15 cellular contexts compared by ENCODE assay signal in the genomic region with DNA sequence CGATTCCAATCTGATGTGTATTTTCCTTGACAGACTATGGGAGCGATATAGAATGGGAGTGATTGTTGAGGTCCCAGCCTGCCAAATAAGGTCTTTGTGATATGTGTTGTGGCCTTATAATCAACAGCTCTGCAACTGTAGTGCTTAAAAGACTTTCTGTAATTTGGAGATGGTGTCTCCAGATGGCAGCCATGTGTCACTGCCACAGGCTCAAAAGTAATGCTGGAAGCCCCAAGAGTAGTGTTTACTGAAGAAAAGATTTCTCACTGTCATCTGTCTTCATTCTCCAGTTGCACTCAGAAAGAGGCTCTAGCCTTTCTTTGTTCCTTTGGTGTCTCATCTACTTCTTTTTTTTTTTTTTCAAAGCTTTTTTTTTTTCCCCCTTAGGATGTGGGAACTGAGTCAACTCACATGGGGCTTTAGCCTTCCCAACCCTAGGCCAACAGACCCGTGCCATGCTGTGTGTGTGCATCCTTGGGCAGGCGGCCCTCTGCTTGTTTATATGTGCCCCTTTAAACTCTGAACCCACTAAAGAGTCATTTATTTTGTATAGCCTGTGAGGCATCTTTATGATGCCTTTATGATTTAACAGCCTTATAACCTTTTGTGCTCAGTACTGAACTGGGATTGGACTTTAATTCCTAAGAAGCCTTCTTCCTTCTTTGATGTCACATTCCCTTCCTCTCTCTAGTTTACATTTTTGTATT. TPM values are rescaled to one million over a fixed set of nuclear protein-coding genes. Genes with fewer than 3 reads are reported as not detected.
DNase-seq lines count a peak whose midpoint lies in the region; ATAC-seq, FAIRE-seq and TF ChIP-seq lines count a peak whose summit lies in the region.
"Had no signal": no experiment of that assay in that cellular context is flagged by ENCODE, and none has a peak within 500 bp of the region (broad histone marks: within the 10 kb centered on the region; RNA-seq: fewer than 3 reads in every experiment).

No MANE protein-coding gene starts in this region.

- 58% methylated on average over 4 of the region's 4 CpGs for WGBS in HepG2 (ENCODE audit: low lambda C conversion rate)

- no peak for TF ChIP-seq RAD21 in HepG2 (CRISPR knock-in tag; IDR thresholded peaks at IDR 0.05)

- no peaks in the 10 kb centered on the region for H4K20me1 ChIP-seq in astrocyte (ENCODE audit: insufficient read depth, low read length)
- no peaks in the 10 kb centered on the region for H4K20me1 ChIP-seq in HepG2 (ENCODE audit: insufficient read depth, low read length)

- H3K9me3 ChIP-seq in astrocyte (ENCODE audit: insufficient read depth, low read depth, low read length), result no peaks in the 10 kb centered on the region
- no peaks in the 10 kb centered on the region for H3K9me3 ChIP-seq in HepG2 (ENCODE audit: low read length)
- H3K9me3 ChIP-seq: SJCRH30 had no signal

- TF ChIP-seq EP300 in HepG2 (IDR thresholded peaks at IDR 0.05; ENCODE audit: low read depth in 2 of 2, low read length in 2 of 2), result no peak
- TF ChIP-seq EP300 in HepG2 (CRISPR knock-in tag; IDR thresholded peaks at IDR 0.05; ENCODE audit: borderline replicate concordance), result no peak

- DNase-seq in NCI-H524 (lab: John Stamatoyannopoulos, UW) (peak; percentile 24 to 65), NCI-H524 treated with DMSO at 0.1 percent for 48 hours (lab: John Stamatoyannopoulos, UW) (no peak), astrocyte (ENCODE audit: low read depth) (no peak), HepG2 (ENCODE audit: low spot score) (no peak), type B pancreatic cell (ENCODE audit: extremely low spot score, unreplicated experiment) (no peak), NCI-H345 treated with DMSO at 0.1 percent for 48 hours (lab: John Stamatoyannopoulos, UW; ENCODE audit: unreplicated experiment) (no peak), DMS153 (lab: John Stamatoyannopoulos, UW) (no peak)
- DNase-seq: activated CD4-positive, alpha-beta T cell treated with anti-CD3 and anti-CD28 coated beads, Interleukin-2, amount 10 ng/mL, durations not matched to agents 7 days and 5 days; CD4-positive, alpha-beta T cell; NCI-H1105 treated with DMSO at 0.1 percent for 48 hours; SJCRH30; stimulated activated naive B cell treated with anti-CD40 and anti-IgM and Interleukin-4, amounts not matched to agents 10 μg/mL and 1 μg/mL and 100 μg/mL, for 72 hours had no signal

- H3K9ac ChIP-seq in astrocyte (ENCODE audit: low read length) (no peak overlapping the region), HepG2 (ENCODE audit: insufficient read depth, low read depth, low read length) (no peak overlapping the region)

- no peaks in the 10 kb centered on the region for H3K4me1 ChIP-seq in astrocyte (ENCODE audit: insufficient read depth, low read length)
- H3K4me1 ChIP-seq in HepG2 (ENCODE audit: insufficient read depth, low read length), result peaks cover 26% of the 10 kb centered on the region
- H3K4me1 ChIP-seq: SJCRH30 had no signal

- no peak for TF ChIP-seq CTCF in astrocyte (IDR thresholded peaks at IDR 0.05; ENCODE audit: insufficient read depth, low read depth, low read length)
- 0 out of 2 replicates have a peak, but pooled peaks have one; percentile 10 for TF ChIP-seq CTCF in HepG2 (CRISPR knock-in tag; IDR thresholded peaks at IDR 0.05)
- TF ChIP-seq CTCF in type B pancreatic cell (conservative IDR thresholded peaks at IDR 0.05), result no peak

- H3K27me3 Mint-ChIP-seq in astrocyte (ENCODE audit: low read depth, unreplicated experiment) (no peaks in the 10 kb centered on the region), type B pancreatic cell (no peaks in the 10 kb centered on the region)
- H3K27me3 Mint-ChIP-seq: activated CD4-positive, alpha-beta T cell treated with anti-CD3 and anti-CD28 coated beads, Interleukin-2, amount 10 ng/mL, durations not matched to agents 7 days and 5 days had no signal

- H3K27ac ChIP-seq in astrocyte (ENCODE audit: low read depth, low read length) (no peak overlapping the region), HepG2 (ENCODE audit: extremely low read length, insufficient read depth, low read length) (no peak overlapping the region)
- H3K27ac ChIP-seq: SJCRH30 had no signal

- no peaks in the 10 kb centered on the region for H3K27me3 ChIP-seq in astrocyte (ENCODE audit: insufficient read depth, low read length)
- no peaks in the 10 kb centered on the region for H3K27me3 ChIP-seq in HepG2 (ENCODE audit: control insufficient read depth in 1 of 2, insufficient read depth in 2 of 2, low read length in 2 of 2)
- H3K27me3 ChIP-seq: SJCRH30 had no signal

- H3K4me3 ChIP-seq in astrocyte (ENCODE audit: insufficient read depth, low read depth, low read length) (no peak overlapping the region), HepG2 (replicated peaks in 1 of 3; ENCODE audit: insufficient read depth in 1 of 3, low read depth in 2 of 3, low read length in 3 of 3) (no peak overlapping the region)
- H3K4me3 ChIP-seq: SJCRH30 had no signal

- H3K36me3 ChIP-seq in astrocyte (ENCODE audit: insufficient read depth, low read length) (no peaks in the 10 kb centered on the region), HepG2 (replicated peaks in 1 of 2; ENCODE audit: control insufficient read depth in 1 of 2, insufficient read depth in 2 of 2, low read length in 2 of 2) (no peaks in the 10 kb centered on the region)
- H3K36me3 ChIP-seq: SJCRH30 had no signal

- intact Hi-C loops in HepG2 (cut with micrococcal nuclease; ENCODE audit: unreplicated experiment), result no loop called here

- H3K4me2 ChIP-seq in astrocyte (ENCODE audit: low read length) (no peak overlapping the region), HepG2 (ENCODE audit: low read depth, low read length) (peak overlapping the region; percentile 51)

- CTCF ChIA-PET in HepG2 (lab: Yijun Ruan, JAX; ENCODE audit: low intra/inter-chr PET ratio, low total read pairs), result no interaction called here

- no peak overlapping the region for H3K27ac Mint-ChIP-seq in astrocyte (ENCODE audit: unreplicated experiment)
- peak overlapping the region; percentile 85 for H3K27ac Mint-ChIP-seq in type B pancreatic cell
- H3K27ac Mint-ChIP-seq: activated CD4-positive, alpha-beta T cell treated with anti-CD3 and anti-CD28 coated beads, Interleukin-2, amount 10 ng/mL, durations not matched to agents 7 days and 5 days; activated naive CD4-positive, alpha-beta T cell treated with anti-CD3 and anti-CD28 coated beads, Interleukin-2, amount 50 U/mL, for 24 hours; CD4-positive, alpha-beta T cell; stimulated activated naive B cell treated with anti-CD40 and anti-IgM and Interleukin-4, amounts not matched to agents 10 μg/mL and 1 μg/mL and 100 μg/mL, for 72 hours had no signal

- H3K79me2 ChIP-seq in astrocyte (ENCODE audit: insufficient read depth, low read length) (no peaks in the 10 kb centered on the region), HepG2 (ENCODE audit: insufficient read depth, low read length) (no peaks in the 10 kb centered on the region)

- ATAC-seq in HepG2, result no peak; the same call in 2 of the 3 replicates
- ATAC-seq in HG03442 (IDR thresholded peaks at IDR 0.05; ENCODE audit: unreplicated experiment), result no peak
- ATAC-seq: stimulated activated naive B cell treated with anti-CD40 and anti-IgM and Interleukin-4, amounts not matched to agents 10 μg/mL and 1 μg/mL and 100 μg/mL, for 72 hours had no signal

- H2AFZ ChIP-seq in astrocyte (ENCODE audit: low read depth, low read length) (no peak overlapping the region), HepG2 (ENCODE audit: low read length) (no peak overlapping the region)

- BruUV-seq in HepG2 (replicated peaks; lab: Mats Ljungman, UMichigan), result no TSS peak

- peak; percentile 97 for FAIRE-seq in astrocyte (lab: Jason Lieb, UNC)
- FAIRE-seq in HepG2 (lab: Jason Lieb, UNC), result peak; percentile 4
- FAIRE-seq: A204.1 had no signal

- H3K4me3 Mint-ChIP-seq in astrocyte (ENCODE audit: unreplicated experiment) (no peak overlapping the region), type B pancreatic cell (peak overlapping the region; percentile 15)
- H3K4me3 Mint-ChIP-seq: activated CD4-positive, alpha-beta T cell treated with anti-CD3 and anti-CD28 coated beads, Interleukin-2, amount 10 ng/mL, durations not matched to agents 7 days and 5 days; activated naive CD4-positive, alpha-beta T cell treated with anti-CD3 and anti-CD28 coated beads, Interleukin-2, amount 50 U/mL, for 24 hours; CD4-positive, alpha-beta T cell; stimulated activated naive B cell treated with anti-CD40 and anti-IgM and Interleukin-4, amounts not matched to agents 10 μg/mL and 1 μg/mL and 100 μg/mL, for 72 hours had no signal

- no peaks in the 10 kb centered on the region for H3K36me3 Mint-ChIP-seq in astrocyte (ENCODE audit: low read depth, unreplicated experiment)
- peaks cover 3% of the 10 kb centered on the region for H3K36me3 Mint-ChIP-seq in type B pancreatic cell
- H3K36me3 Mint-ChIP-seq: activated naive CD4-positive, alpha-beta T cell treated with anti-CD3 and anti-CD28 coated beads, Interleukin-2, amount 50 U/mL, for 24 hours; stimulated activated naive B cell treated with anti-CD40 and anti-IgM and Interleukin-4, amounts not matched to agents 10 μg/mL and 1 μg/mL and 100 μg/mL, for 72 hours had no signal

- peaks cover 8% of the 10 kb centered on the region for H3K4me1 Mint-ChIP-seq in astrocyte (ENCODE audit: low read depth, unreplicated experiment)
- H3K4me1 Mint-ChIP-seq in type B pancreatic cell (ENCODE audit: unreplicated experiment), result peaks cover 3% of the 10 kb centered on the region
- H3K4me1 Mint-ChIP-seq: activated CD4-positive, alpha-beta T cell treated with anti-CD3 and anti-CD28 coated beads, Interleukin-2, amount 10 ng/mL, durations not matched to agents 7 days and 5 days; activated naive CD4-positive, alpha-beta T cell treated with anti-CD3 and anti-CD28 coated beads, Interleukin-2, amount 50 U/mL, for 24 hours had no signal

- H3K9me3 Mint-ChIP-seq in astrocyte (ENCODE audit: unreplicated experiment) (no peaks in the 10 kb centered on the region), type B pancreatic cell (peaks cover 4% of the 10 kb centered on the region)
- H3K9me3 Mint-ChIP-seq: activated CD4-positive, alpha-beta T cell treated with anti-CD3 and anti-CD28 coated beads, Interleukin-2, amount 10 ng/mL, durations not matched to agents 7 days and 5 days; activated naive CD4-positive, alpha-beta T cell treated with anti-CD3 and anti-CD28 coated beads, Interleukin-2, amount 50 U/mL, for 24 hours; CD4-positive, alpha-beta T cell; stimulated activated naive B cell treated with anti-CD40 and anti-IgM and Interleukin-4, amounts not matched to agents 10 μg/mL and 1 μg/mL and 100 μg/mL, for 72 hours had no signal

- in situ Hi-C loops in HepG2 (cut with HindIII; ENCODE audit: extremely low pct_ligation_motif_present, low pct_unique_long_range_greater_than_20kb), result no loop called here

- no peak for TF ChIP-seq POLR2A in HepG2 (IDR thresholded peaks at IDR 0.05; ENCODE audit: insufficient read depth in 1 of 2, low read depth in 2 of 2, low read length in 2 of 2)

- POLR2A ChIA-PET in HepG2 (lab: Yijun Ruan, JAX), result interaction anchor here (1.7 kb wide), 1 partner anchor 10 kb away, joined by 8 read pairs; no protein-coding TSS in a partner anchor

RNA-seq across cellular contexts. Expression of a gene that starts 15.6 kb away (rescaled TPM):
- total RNA-seq in astrocyte, result 39.3 and 50.1 TPM in 2 replicates
- total RNA-seq in HepG2 (2016; rRNA removed; fragmentation: Illumina TruSeq; extraction: Trizol), result 1.5 and 1.6 TPM in 2 replicates
- total RNA-seq in HepG2 (2016; cell fraction: cytosol; rRNA removed; fragmentation: Illumina TruSeq; extraction: Trizol; ENCODE audit: low read depth), result 0.44 and 1.2 TPM in 2 replicates
- total RNA-seq in HepG2 (2016; cell fraction: insoluble cytoplasmic fraction; rRNA removed; fragmentation: Illumina TruSeq; extraction: Trizol), result 1.3 and 1.8 TPM in 2 replicates
- total RNA-seq in HepG2 (2016; cell fraction: membrane; rRNA removed; fragmentation: Illumina TruSeq; extraction: Trizol), result 0.79 and 1.4 TPM in 2 replicates
- 2.6 and 2.7 TPM in 2 replicates for total RNA-seq in HepG2 (2016; cell fraction: nucleus; rRNA removed; fragmentation: Illumina TruSeq; extraction: Trizol)
- 4.6 and 6.7 TPM in 2 replicates for polyA plus RNA-seq in HepG2 (2011; rRNA removed)
- 3.3 and 5.1 TPM in 2 replicates for polyA plus RNA-seq in HepG2 (2011; cell fraction: cytosol; rRNA removed)
- polyA plus RNA-seq in HepG2 (2011; cell fraction: nucleus; rRNA removed), result 5.8 and 7.1 TPM in 2 replicates
- polyA plus RNA-seq in HepG2 (2012), result 0.61 and 0.79 TPM in 2 replicates
- 0.24 and 0.69 TPM in 2 replicates for polyA plus RNA-seq in HepG2 (2016; cell fraction: cytosol; fragmentation: Illumina TruSeq; extraction: Trizol; ENCODE audit: low read depth)
- 1.2 and 2.0 TPM in 2 replicates for polyA plus RNA-seq in HepG2 (2016; cell fraction: insoluble cytoplasmic fraction; fragmentation: Illumina TruSeq; extraction: Trizol; ENCODE audit: low read depth)
- polyA plus RNA-seq in HepG2 (2016; cell fraction: membrane; fragmentation: Illumina TruSeq; extraction: Trizol; ENCODE audit: low read depth), result 0.63 and 0.77 TPM in 2 replicates
- polyA plus RNA-seq in HepG2 (2016; cell fraction: nucleus; fragmentation: Illumina TruSeq; extraction: Trizol; ENCODE audit: insufficient read depth, low read depth), result 6.7 and 8.3 TPM in 2 replicates
- polyA minus RNA-seq in HepG2 (2011; rRNA and poly(A)+ RNA removed; ENCODE audit: low replicate concordance), result 1.5 and 6.0 TPM in 2 replicates
- polyA minus RNA-seq in HepG2 (2011; cell fraction: cytosol; rRNA and poly(A)+ RNA removed), result 0.89 and 2.6 TPM in 2 replicates
- 3.1 and 3.3 TPM in 2 replicates for polyA minus RNA-seq in HepG2 (2011; cell fraction: nucleus; rRNA and poly(A)+ RNA removed)
- total RNA-seq in type B pancreatic cell (ENCODE audit: low replicate concordance), result 7.7 and 13.6 TPM in 2 replicates
- total RNA-seq: activated CD4-positive, alpha-beta T cell treated with anti-CD3 and anti-CD28 coated beads, Interleukin-2, amount 10 ng/mL, durations not matched to agents 7 days and 5 days; CD4-positive, alpha-beta T cell had no signal

RNA-seq across cellular contexts. Expression of a gene that starts 23.0 kb away (rescaled TPM):
- total RNA-seq in astrocyte, result 49.7 and 51.2 TPM in 2 replicates
- total RNA-seq in HepG2 (2016; rRNA removed; fragmentation: Illumina TruSeq; extraction: Trizol), result 78.4 and 133 TPM in 2 replicates
- total RNA-seq in HepG2 (2016; cell fraction: cytosol; rRNA removed; fragmentation: Illumina TruSeq; extraction: Trizol; ENCODE audit: low read depth), result 34.8 and 39.0 TPM in 2 replicates
- 79.3 and 133 TPM in 2 replicates for total RNA-seq in HepG2 (2016; cell fraction: insoluble cytoplasmic fraction; rRNA removed; fragmentation: Illumina TruSeq; extraction: Trizol)
- 51.3 and 60.6 TPM in 2 replicates for total RNA-seq in HepG2 (2016; cell fraction: membrane; rRNA removed; fragmentation: Illumina TruSeq; extraction: Trizol)
- 93.8 and 113 TPM in 2 replicates for total RNA-seq in HepG2 (2016; cell fraction: nucleus; rRNA removed; fragmentation: Illumina TruSeq; extraction: Trizol)
- polyA plus RNA-seq in HepG2 (2011; rRNA removed), result 51.2 and 78.9 TPM in 2 replicates
- 46.5 and 62.1 TPM in 2 replicates for polyA plus RNA-seq in HepG2 (2011; cell fraction: cytosol; rRNA removed)
- 14.3 and 18.4 TPM in 2 replicates for polyA plus RNA-seq in HepG2 (2011; cell fraction: nucleus; rRNA removed)
- polyA plus RNA-seq in HepG2 (2012), result 60.5 and 75.1 TPM in 2 replicates
- 39.5 and 40.3 TPM in 2 replicates for polyA plus RNA-seq in HepG2 (2016; cell fraction: cytosol; fragmentation: Illumina TruSeq; extraction: Trizol; ENCODE audit: low read depth)
- polyA plus RNA-seq in HepG2 (2016; cell fraction: insoluble cytoplasmic fraction; fragmentation: Illumina TruSeq; extraction: Trizol; ENCODE audit: low read depth), result 76.0 and 79.3 TPM in 2 replicates
- 46.1 and 51.0 TPM in 2 replicates for polyA plus RNA-seq in HepG2 (2016; cell fraction: membrane; fragmentation: Illumina TruSeq; extraction: Trizol; ENCODE audit: low read depth)
- polyA plus RNA-seq in HepG2 (2016; cell fraction: nucleus; fragmentation: Illumina TruSeq; extraction: Trizol; ENCODE audit: insufficient read depth, low read depth), result 147 and 150 TPM in 2 replicates
- polyA minus RNA-seq in HepG2 (2011; rRNA and poly(A)+ RNA removed; ENCODE audit: low replicate concordance), result 18.5 and 47.1 TPM in 2 replicates
- 37.7 and 41.0 TPM in 2 replicates for polyA minus RNA-seq in HepG2 (2011; cell fraction: cytosol; rRNA and poly(A)+ RNA removed)
- polyA minus RNA-seq in HepG2 (2011; cell fraction: nucleus; rRNA and poly(A)+ RNA removed), result 19.1 and 24.2 TPM in 2 replicates
- 99.3 and 140 TPM in 2 replicates for total RNA-seq in type B pancreatic cell (ENCODE audit: low replicate concordance)
- total RNA-seq: activated CD4-positive, alpha-beta T cell treated with anti-CD3 and anti-CD28 coated beads, Interleukin-2, amount 10 ng/mL, durations not matched to agents 7 days and 5 days had no signal

Comparison
In these comparisons a context has a peak if more than half of its experiments do, and no peak if none do; other contexts are left out.
1. DNase-seq: peak in NCI-H524 (2 of 2); none in NCI-H524 treated with DMSO at 0.1 percent for 48 hours (single experiment), astrocyte (single experiment), HepG2 (single experiment), type B pancreatic cell (single experiment), NCI-H345 treated with DMSO at 0.1 percent for 48 hours (single experiment) and DMS153 (single experiment).